16 cellular contexts compared by ENCODE assay signal in genomic region chr13:108121406-108121805, GRCh38.
"Had no signal": no experiment of that assay in that cellular context is flagged by ENCODE, and none has a peak within 500 bp of the region (broad histone marks: within the 10 kb centered on the region; RNA-seq: fewer than 3 reads in every experiment).

No MANE protein-coding gene starts in this region.

- DNase-seq: activated effector memory CD4-positive, alpha-beta T cell treated with anti-CD3 and anti-CD28 coated beads, Interleukin-2, amount 50 U/mL, for 16 hours; activated T-cell treated with anti-CD3 and anti-CD28 coated beads, Interleukin-2, amount 50 U/mL, for 4 hours; amniotic stem cell; body of pancreas; cerebellar nuclear complex; esophagus squamous epithelium; foreskin fibroblast; glutamatergic neuron; left cardiac atrium; mammary epithelial cell; naive thymus-derived CD8-positive, alpha-beta T cell; right cardiac atrium; uterus had no signal

- H3K9me3 ChIP-seq: body of pancreas, esophagus squamous epithelium, mucosa of descending colon, uterus had no signal

- H3K27me3 Mint-ChIP-seq: dendritic cell treated with granulocyte-macrophage colony-stimulating factor and Interleukin-4, amounts not matched to agents 40 ng/mL and 50 ng/mL, for 4 days had no signal

- H3K27ac Mint-ChIP-seq: activated naive CD4-positive, alpha-beta T cell treated with anti-CD3 and anti-CD28 coated beads, Interleukin-2, amount 50 U/mL, for 72 hours; dendritic cell treated with granulocyte-macrophage colony-stimulating factor and Interleukin-4, amounts not matched to agents 40 ng/mL and 50 ng/mL, for 4 days; naive thymus-derived CD8-positive, alpha-beta T cell had no signal

- ATAC-seq: activated naive CD4-positive, alpha-beta T cell treated with anti-CD3 and anti-CD28 coated beads, Interleukin-2, amount 50 U/mL, for 72 hours; activated T-cell treated with anti-CD3 and anti-CD28 coated beads, Interleukin-2, amount 50 U/mL, for 4 hours; body of pancreas; left cardiac atrium; mucosa of descending colon; naive thymus-derived CD8-positive, alpha-beta T cell; right cardiac atrium had no signal

- H3K36me3 Mint-ChIP-seq: naive thymus-derived CD8-positive, alpha-beta T cell had no signal

- H3K27ac ChIP-seq: body of pancreas, esophagus squamous epithelium, uterus had no signal

- H3K36me3 ChIP-seq: esophagus squamous epithelium, uterus had no signal

- H3K9me3 Mint-ChIP-seq: activated T-cell treated with anti-CD3 and anti-CD28 coated beads, Interleukin-2, amount 50 U/mL, for 4 hours; dendritic cell treated with granulocyte-macrophage colony-stimulating factor and Interleukin-4, amounts not matched to agents 40 ng/mL and 50 ng/mL, for 4 days had no signal

- H3K4me3 ChIP-seq: body of pancreas, esophagus squamous epithelium, mucosa of descending colon, uterus had no signal

- H3K4me1 ChIP-seq: body of pancreas, esophagus squamous epithelium, uterus had no signal

- H3K27me3 ChIP-seq: body of pancreas, esophagus squamous epithelium had no signal

- H3K4me3 Mint-ChIP-seq: activated T-cell treated with anti-CD3 and anti-CD28 coated beads, Interleukin-2, amount 50 U/mL, for 4 hours; dendritic cell treated with granulocyte-macrophage colony-stimulating factor and Interleukin-4, amounts not matched to agents 40 ng/mL and 50 ng/mL, for 4 days; naive thymus-derived CD8-positive, alpha-beta T cell had no signal
